Comparison of ENCODE assay signal across 9 cellular contexts in genomic region chr20:53942121-53942816, GRCh38.
DNase-seq lines count a peak whose midpoint lies in the region; ATAC-seq, FAIRE-seq and TF ChIP-seq lines count a peak whose summit lies in the region.
"Had no signal": no experiment of that assay in that cellular context is flagged by ENCODE, and none has a peak within 500 bp of the region (broad histone marks: within the 10 kb centered on the region; RNA-seq: fewer than 3 reads in every experiment).

No MANE protein-coding gene starts in this region.

- no peak for TF ChIP-seq RAD21 in GM12878 (IDR thresholded peaks at IDR 0.05; ENCODE audit: insufficient read depth, low read depth, low read length)

- peaks cover 38% of the 10 kb centered on the region for H3K4me1 ChIP-seq in GM12878 (ENCODE audit: control insufficient read depth, insufficient read depth, low read length)
- peaks cover 41 to 53% of the 10 kb centered on the region in 2 experiments for H3K4me1 ChIP-seq in neutrophil (ENCODE audit: control insufficient read depth in 1 of 2, insufficient read depth in 1 of 2, low read depth in 1 of 2, low read length in 1 of 2)
- peaks cover 26% of the 10 kb centered on the region for H3K4me1 ChIP-seq in PC-9 (replicated peaks; ENCODE audit: insufficient read depth)

- RAD21 ChIA-PET in GM12878 (lab: Charles Lee; ENCODE audit: unreplicated experiment): interaction anchor here (0.9 to 18.3 kb wide), 12 partner anchors 9 to 529 kb away, joined by 3 to 394 read pairs (median 6); no protein-coding TSS in a partner anchor

- CTCF ChIA-PET in GM12878 (lab: Yijun Ruan, JAX): interaction anchor here (0.6 to 20.5 kb wide), 20 partner anchors 15 to 1195 kb away, joined by 3 to 258 read pairs (median 4); no protein-coding TSS in a partner anchor
- CTCF ChIA-PET in PC-9 (lab: Charles Lee): no interaction called here

- ATAC-seq in GM18508 (IDR thresholded peaks at IDR 0.05; ENCODE audit: insufficient read depth, unreplicated experiment): peak; percentile 37
- ATAC-seq in HG03196 (IDR thresholded peaks at IDR 0.05; ENCODE audit: unreplicated experiment): peak; percentile 45
- peak; percentile 85 for ATAC-seq in GM12878
- no peak for ATAC-seq in GM19452 (IDR thresholded peaks at IDR 0.05; ENCODE audit: unreplicated experiment)

- 0 out of 4 replicates have a peak, but pooled peaks of 1 of the 2 experiments have one; percentile 29 for TF ChIP-seq EP300 in GM12878 (IDR thresholded peaks at IDR 0.05; ENCODE audit: borderline replicate concordance in 1 of 2, control insufficient read depth in 1 of 2, low read depth in 2 of 2, low read length in 2 of 2)

- TF ChIP-seq CTCF in GM12878 (IDR thresholded peaks at IDR 0.05 in 2 of 3, conservative IDR thresholded peaks at IDR 0.05 in 1 of 3; ENCODE audit: control insufficient read depth in 2 of 3, extremely low read depth in 1 of 3, insufficient read depth in 1 of 3, low read depth in 3 of 3, low read length in 3 of 3) (no peak), neutrophil (IDR thresholded peaks at IDR 0.05) (no peak), PC-9 (conservative IDR thresholded peaks at IDR 0.05) (no peak), WERI-Rb-1 (IDR thresholded peaks at IDR 0.05; ENCODE audit: low read depth, low read length) (no peak)

- TF ChIP-seq POLR2A in GM12878 (IDR thresholded peaks at IDR 0.05; ENCODE audit: low read depth, low read length): no peak

- POLR2A ChIA-PET in GM12878 (lab: Charles Lee) (interaction anchor here (0.6 to 1.3 kb wide), 4 partner anchors 9 to 349 kb away, joined by 3 to 9 read pairs (median 6); no protein-coding TSS in a partner anchor), PC-9 (lab: Charles Lee; ENCODE audit: unreplicated experiment) (no interaction called here)

- H2AFZ ChIP-seq in GM12878 (ENCODE audit: control insufficient read depth, low read depth, low read length) (peak overlapping the region; percentile 87), PC-9 (no peak overlapping the region)

- BruUV-seq in GM12878 (replicated peaks; lab: Mats Ljungman, UMichigan) (no TSS peak), PC-9 (replicated peaks; lab: Mats Ljungman, UMichigan) (no TSS peak)

- peak overlapping the region; percentile 84 for H3K27ac ChIP-seq in GM12878 (ENCODE audit: control insufficient read depth, insufficient read depth)
- peak overlapping the region; percentile 16 for H3K27ac ChIP-seq in neutrophil
- no peak overlapping the region for H3K27ac ChIP-seq in PC-9
- H3K27ac ChIP-seq in WERI-Rb-1: no peak overlapping the region

- WGBS in GM12878 (ENCODE audit: insufficient coverage, insufficient replicate concordance, low lambda C conversion rate, missing lambda C conversion rate): 18% methylated on average over 12 of the region's 12 CpGs

- H3F3A ChIP-seq in PC-9 (ENCODE audit: insufficient read depth, low read depth): peaks cover 13% of the 10 kb centered on the region

- H4K20me1 ChIP-seq in GM12878 (ENCODE audit: control insufficient read depth, insufficient read depth): no peaks in the 10 kb centered on the region
- H4K20me1 ChIP-seq in PC-9 (ENCODE audit: insufficient read depth): no peaks in the 10 kb centered on the region

- H3K4me2 ChIP-seq in GM12878 (ENCODE audit: control insufficient read depth, insufficient read depth) (peak overlapping the region; percentile 76), PC-9 (no peak overlapping the region)

- no peaks in the 10 kb centered on the region for H3K9me3 ChIP-seq in GM12878 (replicated peaks; ENCODE audit: control insufficient read depth, insufficient read depth, low read length)
- no peaks in the 10 kb centered on the region for H3K9me3 ChIP-seq in neutrophil
- H3K9me3 ChIP-seq in PC-9 (ENCODE audit: insufficient read depth, low read depth): no peaks in the 10 kb centered on the region; the same call in 1 of the 2 replicates
- H3K9me3 ChIP-seq in WERI-Rb-1 (ENCODE audit: severe bottlenecking): no peaks in the 10 kb centered on the region

- no peak for FAIRE-seq in GM12878 (lab: Jason Lieb, UNC)
- FAIRE-seq: keratinocyte had no signal

- in situ Hi-C loops in GM12878 (cut with MboI): loop anchor here (5.0 kb wide), 4 partner anchors 120 to 530 kb away; no protein-coding TSS in a partner anchor

- H3K9me2 ChIP-seq in PC-9 (ENCODE audit: insufficient read depth): no peaks in the 10 kb centered on the region

- H3K27me3 ChIP-seq in GM12878 (replicated peaks in 1 of 2; ENCODE audit: control insufficient read depth in 2 of 2, insufficient read depth in 2 of 2, low read length in 1 of 2) (no peaks in the 10 kb centered on the region), neutrophil (no peaks in the 10 kb centered on the region), PC-9 (ENCODE audit: insufficient read depth, low read depth) (no peaks in the 10 kb centered on the region), WERI-Rb-1 (ENCODE audit: insufficient read depth, low read depth, severe bottlenecking) (peaks cover 11% of the 10 kb centered on the region)

- peaks cover 5% of the 10 kb centered on the region for H3K79me2 ChIP-seq in GM12878 (ENCODE audit: control insufficient read depth, insufficient read depth, low read length)
- no peaks in the 10 kb centered on the region for H3K79me2 ChIP-seq in PC-9 (ENCODE audit: low read depth)

- no peaks in the 10 kb centered on the region for H3K36me3 ChIP-seq in GM12878 (ENCODE audit: control insufficient read depth in 2 of 2, insufficient read depth in 2 of 2, low read length in 1 of 2)
- H3K36me3 ChIP-seq in neutrophil: no peaks in the 10 kb centered on the region
- H3K36me3 ChIP-seq in PC-9 (ENCODE audit: low read depth): no peaks in the 10 kb centered on the region
- H3K36me3 ChIP-seq in WERI-Rb-1: no peaks in the 10 kb centered on the region

- intact Hi-C loops in GM12878 (cut with micrococcal nuclease; ENCODE audit: unreplicated experiment): loop anchor here (2.0 to 5.0 kb wide), 5 partner anchors 35 to 725 kb away; no protein-coding TSS in a partner anchor
- intact Hi-C loops in PC-9 (cut with micrococcal nuclease; ENCODE audit: unreplicated experiment): loop anchor here (5.0 kb wide), 1 partner anchor 785 kb away; no protein-coding TSS in a partner anchor

- peak overlapping the region; percentile 58 for H3K9ac ChIP-seq in GM12878 (ENCODE audit: control insufficient read depth, insufficient read depth, low read length)

- H3K4me3 ChIP-seq in GM12878 (peak overlapping the region; percentile 30; the same call in 1 of the 2 replicates), neutrophil (ENCODE audit: low read depth in 1 of 2, low read length in 1 of 2) (no peak overlapping the region), PC-9 (no peak overlapping the region), WERI-Rb-1 (ENCODE audit: low read depth, low read length) (no peak overlapping the region)

- DNase-seq in GM12878 (ENCODE audit: low read depth, low spot score) (peak; percentile 63), PC-9 (no peak), WERI-Rb-1 (no peak), cerebellum (ENCODE audit: low spot score) (no peak)

- SMC1A ChIA-PET in GM12878 (lab: Charles Lee; ENCODE audit: uncharacterized antibody, unreplicated experiment): interaction anchor here (0.7 to 18.6 kb wide), 23 partner anchors 11 to 601 kb away, joined by 3 to 384 read pairs (median 4); no protein-coding TSS in a partner anchor

TF ChIP-seq in GM12878, 131 proteins besides CTCF, POLR2A, EP300 and RAD21 (continues in another document):
- peak; percentile 57; the same call in 1 of the 2 replicates for TF ChIP-seq IKZF1 (conservative IDR thresholded peaks at IDR 0.05)
- peak; percentile 68 for TF ChIP-seq EED (IDR thresholded peaks at IDR 0.05; ENCODE audit: low read depth)
- TF ChIP-seq PRDM15 (CRISPR knock-in tag; IDR thresholded peaks at IDR 0.05): no peak
- TF ChIP-seq DPF2 (IDR thresholded peaks at IDR 0.05): 0 out of 2 replicates have a peak, but pooled peaks have one; percentile 31
- TF ChIP-seq JUND (IDR thresholded peaks at IDR 0.05; ENCODE audit: low read depth, low read length): no peak

Comparison
In these comparisons a context has a peak if more than half of its experiments do, and no peak if none do; other contexts are left out.
1. H3K27ac ChIP-seq: peak in GM12878 (single experiment) and neutrophil (single experiment); none in PC-9 (single experiment) and WERI-Rb-1 (single experiment).